Comparison of ENCODE assay signal across 21 cellular contexts in the genomic region with DNA sequence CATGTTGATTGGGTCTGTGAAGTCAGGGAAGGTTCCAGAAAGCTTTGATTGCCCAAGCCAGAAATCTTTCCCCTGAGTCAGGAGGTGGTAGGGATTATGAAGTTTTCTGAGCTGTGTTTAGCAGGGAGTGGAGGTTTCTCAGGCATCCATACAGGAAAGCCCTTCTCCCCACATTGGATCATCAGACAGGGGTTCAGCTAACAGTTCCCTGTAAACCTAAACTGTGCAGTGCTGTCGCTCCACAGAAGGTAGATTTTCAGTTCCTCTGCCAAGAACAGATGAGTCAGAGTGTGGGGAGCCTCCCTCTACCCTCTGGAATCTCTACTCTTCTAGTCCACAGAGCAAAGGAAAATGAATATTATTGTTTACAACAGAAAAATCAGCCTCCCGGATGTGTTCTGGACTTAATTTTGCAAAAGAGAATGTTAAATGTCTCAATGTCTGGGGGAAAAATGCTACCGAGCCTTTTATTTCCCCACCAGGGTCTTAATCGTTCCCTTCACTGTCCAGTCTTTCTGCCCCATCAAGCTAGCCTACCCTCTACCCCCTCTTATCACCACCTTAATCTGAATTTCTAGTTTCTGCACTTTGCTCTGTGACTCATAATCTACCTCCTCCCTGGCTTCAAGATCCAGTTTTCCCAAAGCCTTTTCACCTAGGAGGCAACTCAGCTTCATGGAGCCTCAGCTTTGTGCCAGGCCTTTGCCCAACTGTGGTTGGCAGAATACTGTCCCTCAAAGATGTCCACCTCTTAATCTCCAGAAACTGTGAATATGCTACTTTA.
A peak's percentile ranks its signal among the peaks of the same experiment; 100 is the strongest.
DNase-seq lines count a peak whose midpoint lies in the region; ATAC-seq and TF ChIP-seq lines count a peak whose summit lies in the region.
"Had no signal": no experiment of that assay in that cellular context is flagged by ENCODE, and none has a peak within 500 bp of the region (broad histone marks: within the 10 kb centered on the region; RNA-seq: fewer than 3 reads in every experiment).

No MANE protein-coding gene starts in this region.

- POLR2A ChIA-PET in MCF 10A (lab: Yijun Ruan, JAX) = interaction anchor here (0.6 to 2.3 kb wide), 15 partner anchors 10 to 1893 kb away, joined by 3 to 15 read pairs (median 4); no protein-coding TSS in a partner anchor
- POLR2A ChIA-PET in A673 (lab: Charles Lee; ENCODE audit: low non-redundant PET) = no interaction called here

- in situ Hi-C loops in mammary epithelial cell (cut with MboI; ENCODE audit: low sequenced_read_pairs in 2 of 2) = no loop called here

- H3K4me3 ChIP-seq in mammary epithelial cell (replicated peaks in 1 of 3; ENCODE audit: insufficient read depth in 1 of 3, low read depth in 2 of 3, low read length in 3 of 3) = no peak overlapping the region
- no peak overlapping the region for H3K4me3 ChIP-seq in cardiac fibroblast (replicated peaks in 1 of 2; ENCODE audit: low read depth in 2 of 2, low read length in 2 of 2)
- H3K4me3 ChIP-seq in A673 (ENCODE audit: low read depth, low read length, poor library complexity, severe bottlenecking) = no peak overlapping the region
- H3K4me3 ChIP-seq: sigmoid colon, thyroid gland had no signal

- no peaks in the 10 kb centered on the region for H4K20me1 ChIP-seq in mammary epithelial cell (ENCODE audit: insufficient read depth, low read length)

- peaks cover 8% of the 10 kb centered on the region for H3K9me3 Mint-ChIP-seq in MCF 10A (ENCODE audit: unreplicated experiment)
- H3K9me3 Mint-ChIP-seq: T-helper 2 cell treated with Interferon-gamma antibody and Interleukin-4, amounts not matched to agents 5 μg/mL and 100 μg/mL, for 36 hours had no signal

- TF ChIP-seq CTCF in MCF 10A (IDR thresholded peaks at IDR 0.05; ENCODE audit: unreplicated experiment) (no peak), mammary epithelial cell (conservative IDR thresholded peaks at IDR 0.05 in 1 of 2, IDR thresholded peaks at IDR 0.05 in 1 of 2; ENCODE audit: extremely low read depth in 1 of 2, insufficient read depth in 1 of 2, low read depth in 1 of 2, low read length in 2 of 2) (no peak), cardiac fibroblast (IDR thresholded peaks at IDR 0.05; ENCODE audit: low read depth, low read length) (no peak), A673 (conservative IDR thresholded peaks at IDR 0.05; ENCODE audit: low read depth, low read length) (no peak)

- no peaks in the 10 kb centered on the region for H3K27me3 Mint-ChIP-seq in MCF 10A (ENCODE audit: insufficient read depth, unreplicated experiment)

- no peak for ATAC-seq in HG03469 (IDR thresholded peaks at IDR 0.05; ENCODE audit: unreplicated experiment)

- no TSS peak for BruUV-seq in MCF 10A (replicated peaks; lab: Mats Ljungman, UMichigan)
- no TSS peak for BruUV-seq in mammary epithelial cell (replicated peaks; lab: Mats Ljungman, UMichigan)
- BruUV-seq in A673 (replicated peaks; lab: Mats Ljungman, UMichigan) = no TSS peak

- no peak overlapping the region for H2AFZ ChIP-seq in mammary epithelial cell (ENCODE audit: low read depth, low read length)

- DNase-seq in MCF 10A (ENCODE audit: unreplicated experiment) = peak; percentile 78
- DNase-seq in mammary epithelial cell = no peak
- peak; percentile 9 to 17 for DNase-seq in cardiac fibroblast (ENCODE audit: low read depth in 2 of 2)
- peak; percentile 88 for DNase-seq in kidney tubule cell (ENCODE audit: low spot score)
- no peak for DNase-seq in A673 (ENCODE audit: low spot score)
- no peak for DNase-seq in SW 1271 (lab: John Stamatoyannopoulos, UW)
- DNase-seq in UCSD-AML1 (lab: John Stamatoyannopoulos, UW; ENCODE audit: unreplicated experiment) = no peak
- DNase-seq: 8988T; activated effector memory CD4-positive, alpha-beta T cell treated with anti-CD3 and anti-CD28 coated beads, Interleukin-2, amount 50 U/mL, for 16 hours; cortex of kidney; DND-41; erythroblast; midbrain; NCI-H1417; SHP77 treated with DMSO at 0.1 percent for 48 hours; sigmoid colon; stimulated activated CD4-positive, alpha-beta T cell treated with anti-CD3 and anti-CD28 coated beads, Interleukin-2, amount 100 ng/mL, for 48 hours; thyroid gland had no signal

- dilution Hi-C loops in mammary epithelial cell (cut with HindIII; ENCODE audit: low sequenced_read_pairs) = no loop called here

- H3K36me3 ChIP-seq in mammary epithelial cell (ENCODE audit: insufficient read depth, low read length) (no peaks in the 10 kb centered on the region), A673 (ENCODE audit: insufficient read depth, low read length, poor library complexity, severe bottlenecking) (no peaks in the 10 kb centered on the region)
- H3K36me3 ChIP-seq: sigmoid colon, thyroid gland had no signal

- WGBS in mammary epithelial cell (ENCODE audit: low coverage, missing lambda C conversion rate) = 44% methylated on average over 4 of the region's 4 CpGs

- peaks cover 35% of the 10 kb centered on the region for H3K4me1 Mint-ChIP-seq in MCF 10A (ENCODE audit: insufficient read depth, unreplicated experiment)
- H3K4me1 Mint-ChIP-seq: CD14-positive monocyte had no signal

- no peak overlapping the region for H3K4me2 ChIP-seq in mammary epithelial cell (ENCODE audit: insufficient read depth, low read depth, low read length)

- H3K27ac ChIP-seq in mammary epithelial cell (ENCODE audit: insufficient read depth, low read depth, low read length) (no peak overlapping the region), A673 (ENCODE audit: low read depth, low read length, poor library complexity, severe bottlenecking) (no peak overlapping the region)
- H3K27ac ChIP-seq: sigmoid colon, thyroid gland had no signal

- no peaks in the 10 kb centered on the region for H3K79me2 ChIP-seq in mammary epithelial cell (ENCODE audit: insufficient read depth, low read length)

- H3K27me3 ChIP-seq in mammary epithelial cell (ENCODE audit: insufficient read depth, low read length) = no peaks in the 10 kb centered on the region
- no peaks in the 10 kb centered on the region for H3K27me3 ChIP-seq in A673 (replicated peaks; ENCODE audit: insufficient read depth, low read depth, low read length, poor library complexity)
- H3K27me3 ChIP-seq: sigmoid colon, thyroid gland had no signal

- CTCF ChIA-PET in MCF 10A (lab: Yijun Ruan, JAX) (interaction anchor here (0.6 to 1.6 kb wide), 3 partner anchors 37 to 90 kb away, joined by 3 to 6 read pairs (median 3); no protein-coding TSS in a partner anchor), mammary epithelial cell (lab: Charles Lee; ENCODE audit: low non-redundant PET) (no interaction called here), A673 (lab: Charles Lee) (no interaction called here)

- H3K4me1 ChIP-seq in mammary epithelial cell (ENCODE audit: insufficient read depth, low read length) (no peaks in the 10 kb centered on the region), A673 (ENCODE audit: insufficient read depth, low read length, poor library complexity, severe bottlenecking) (no peaks in the 10 kb centered on the region)
- H3K4me1 ChIP-seq: sigmoid colon, thyroid gland had no signal

- H3K36me3 Mint-ChIP-seq in MCF 10A (ENCODE audit: insufficient read depth, unreplicated experiment) = peaks cover 10% of the 10 kb centered on the region
- H3K36me3 Mint-ChIP-seq: CD14-positive monocyte had no signal

- H3K9me3 ChIP-seq in mammary epithelial cell (replicated peaks; ENCODE audit: insufficient read depth, low read length) (no peaks in the 10 kb centered on the region), A673 (ENCODE audit: low read depth, low read length, poor library complexity, severe bottlenecking) (no peaks in the 10 kb centered on the region)
- H3K9me3 ChIP-seq: thyroid gland had no signal

- H3K27ac Mint-ChIP-seq in MCF 10A (ENCODE audit: low read depth, unreplicated experiment) = peak overlapping the region; percentile 86
- H3K27ac Mint-ChIP-seq: CD14-positive monocyte; T-helper 2 cell treated with Interferon-gamma antibody and Interleukin-4, amounts not matched to agents 5 μg/mL and 100 μg/mL, for 36 hours had no signal

- intact Hi-C loops in MCF 10A (cut with micrococcal nuclease) = no loop called here
- intact Hi-C loops in mammary epithelial cell (cut with micrococcal nuclease) = no loop called here
- intact Hi-C loops in A673 (cut with micrococcal nuclease; ENCODE audit: unreplicated experiment) = no loop called here

- H3K4me3 Mint-ChIP-seq in MCF 10A (ENCODE audit: unreplicated experiment) = peak overlapping the region; percentile 10
- H3K4me3 Mint-ChIP-seq: CD14-positive monocyte; T-helper 2 cell treated with Interferon-gamma antibody and Interleukin-4, amounts not matched to agents 5 μg/mL and 100 μg/mL, for 36 hours had no signal

- no peak overlapping the region for H3K9ac ChIP-seq in mammary epithelial cell (ENCODE audit: insufficient read depth, low read length)

Comparison
In these comparisons a context has a peak if more than half of its experiments do, and no peak if none do; other contexts are left out.
1. DNase-seq: peak in MCF 10A (single experiment), cardiac fibroblast (2 of 2) and kidney tubule cell (single experiment); none in mammary epithelial cell (single experiment), A673 (single experiment), SW 1271 (0 of 2) and UCSD-AML1 (single experiment).